Comparison of ENCODE assay signal across 1 cellular context in the genomic region with DNA sequence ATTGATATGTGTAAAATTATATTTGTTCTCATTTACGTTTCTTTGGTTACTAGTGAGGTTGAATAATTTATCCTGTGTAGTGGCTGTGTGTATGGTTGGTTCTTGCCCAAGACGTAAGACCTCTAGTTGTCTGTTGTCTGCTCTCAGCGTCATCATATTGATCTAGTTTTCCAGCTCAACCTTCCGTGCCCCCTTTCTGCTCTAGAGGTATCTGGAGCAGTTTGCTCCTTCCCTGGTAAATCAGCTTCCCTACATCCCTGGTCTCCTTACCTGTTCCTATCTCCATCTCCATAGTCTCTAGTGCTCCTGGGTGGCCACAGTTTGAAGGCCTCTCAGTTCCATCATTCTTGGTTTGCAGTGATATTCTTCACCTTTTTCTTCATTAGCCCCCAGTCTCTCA.
TF ChIP-seq lines count a peak whose summit lies in the region.

No MANE protein-coding gene starts in this region.

TF ChIP-seq in IMR-90, 13 proteins besides CTCF, POLR2A, EP300 and RAD21:
- no peak for TF ChIP-seq MAFK (IDR thresholded peaks at IDR 0.05; ENCODE audit: low read depth, low read length)
- TF ChIP-seq, protein P1, sequence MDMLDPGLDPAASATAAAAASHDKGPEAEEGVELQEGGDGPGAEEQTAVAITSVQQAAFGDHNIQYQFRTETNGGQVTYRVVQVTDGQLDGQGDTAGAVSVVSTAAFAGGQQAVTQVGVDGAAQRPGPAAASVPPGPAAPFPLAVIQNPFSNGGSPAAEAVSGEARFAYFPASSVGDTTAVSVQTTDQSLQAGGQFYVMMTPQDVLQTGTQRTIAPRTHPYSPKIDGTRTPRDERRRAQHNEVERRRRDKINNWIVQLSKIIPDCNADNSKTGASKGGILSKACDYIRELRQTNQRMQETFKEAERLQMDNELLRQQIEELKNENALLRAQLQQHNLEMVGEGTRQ (IDR thresholded peaks at IDR 0.05; ENCODE audit: low read depth, low read length), result no peak
- no peak for TF ChIP-seq SMC3 (IDR thresholded peaks at IDR 0.05; ENCODE audit: low read depth, low read length)
- TF ChIP-seq CEBPB (IDR thresholded peaks at IDR 0.05; ENCODE audit: low read depth, low read length), result no peak
- TF ChIP-seq RFX5 (IDR thresholded peaks at IDR 0.05; ENCODE audit: low read depth, low read length), result no peak
- TF ChIP-seq CHD1 (IDR thresholded peaks at IDR 0.05; ENCODE audit: low read depth, low read length), result no peak
- no peak for TF ChIP-seq RCOR1 (IDR thresholded peaks at IDR 0.05; ENCODE audit: insufficient replicate concordance, low read length)
- TF ChIP-seq BHLHE40 (IDR thresholded peaks at IDR 0.05; ENCODE audit: low read depth, low read length), result no peak
- TF ChIP-seq MAZ (IDR thresholded peaks at IDR 0.05; ENCODE audit: borderline replicate concordance, low read depth, low read length), result no peak
- TF ChIP-seq ELK1 (IDR thresholded peaks at IDR 0.05; ENCODE audit: borderline replicate concordance, low read depth, low read length), result no peak
- TF ChIP-seq MXI1 (IDR thresholded peaks at IDR 0.05; ENCODE audit: borderline replicate concordance, low read depth, low read length), result no peak
